Comparison of ENCODE assay signal across 16 cellular contexts in genomic region chr5:78541058-78541624, GRCh38.
A peak's percentile ranks its signal among the peaks of the same experiment; 100 is the strongest.
DNase-seq lines count a peak whose midpoint lies in the region; ATAC-seq and TF ChIP-seq lines count a peak whose summit lies in the region.
"Had no signal": no experiment of that assay in that cellular context is flagged by ENCODE, and none has a peak within 500 bp of the region (broad histone marks: within the 10 kb centered on the region; RNA-seq: fewer than 3 reads in every experiment).

No MANE protein-coding gene starts in this region.

- CTCF ChIA-PET in MCF 10A (lab: Yijun Ruan, JAX) = interaction anchor here (0.6 to 1.0 kb wide), 5 partner anchors 8 to 424 kb away, joined by 3 to 4 read pairs (median 3); no protein-coding TSS in a partner anchor

- H3K27ac ChIP-seq in breast epithelium (peak overlapping the region; percentile 87 to 90), colonic mucosa (peak overlapping the region; percentile 32), muscle layer of duodenum (ENCODE audit: low read length) (peak overlapping the region; percentile 30), tibial nerve (peak overlapping the region; percentile 49 to 91 (median 76))

- intact Hi-C loops in breast epithelium (cut with DNase I; ENCODE audit: low total_unique reads) (no loop called here), MCF 10A (cut with micrococcal nuclease) (no loop called here), colonic mucosa (cut with DNase I) (no loop called here)

- BruUV-seq in MCF 10A (replicated peaks; lab: Mats Ljungman, UMichigan) = no TSS peak

- no peak overlapping the region for H3K27ac Mint-ChIP-seq in MCF 10A (ENCODE audit: low read depth, unreplicated experiment)
- H3K27ac Mint-ChIP-seq: activated naive CD8-positive, alpha-beta T cell treated with anti-CD3 and anti-CD28 coated beads, Interleukin-2, amount 10 ng/mL, durations not matched to agents 7 days and 5 days; CD8-positive, alpha-beta T cell; progenitor cell of endocrine pancreas; T-helper 1 cell treated with Interleukin-12 subunit alpha and Interleukin-12 subunit beta and Interleukin-4 antibody, amounts not matched to agents 30 μg/mL and 1 μg/mL, for 36 hours had no signal

- POLR2A ChIA-PET in MCF 10A (lab: Yijun Ruan, JAX) = interaction anchor here (0.6 kb wide), 1 partner anchor 14 kb away, joined by 3 read pairs; no protein-coding TSS in a partner anchor

- H3K36me3 ChIP-seq in breast epithelium (no peaks in the 10 kb centered on the region), colonic mucosa (no peaks in the 10 kb centered on the region), muscle layer of duodenum (ENCODE audit: control insufficient read depth in 1 of 2, insufficient read depth in 2 of 2, low read length in 2 of 2) (no peaks in the 10 kb centered on the region), tibial nerve (no peaks in the 10 kb centered on the region), BE2C (no peaks in the 10 kb centered on the region)

- H3K9me3 ChIP-seq in breast epithelium (no peaks in the 10 kb centered on the region), colonic mucosa (no peaks in the 10 kb centered on the region), muscle layer of duodenum (ENCODE audit: control insufficient read depth in 1 of 2, low read length in 2 of 2) (no peaks in the 10 kb centered on the region), tibial nerve (no peaks in the 10 kb centered on the region), BE2C (no peaks in the 10 kb centered on the region)

- H3K9ac ChIP-seq in colonic mucosa (ENCODE audit: low read depth in 2 of 2, low read length in 2 of 2) = no peak overlapping the region

- DNase-seq in breast epithelium (ENCODE audit: low spot score in 2 of 2) (no peak), MCF 10A (ENCODE audit: unreplicated experiment) (no peak), colonic mucosa (no peak), tibial nerve (ENCODE audit: low spot score in 2 of 2) (no peak), NCI-H187 (lab: John Stamatoyannopoulos, UW) (no peak), BE2C (no peak)
- DNase-seq: activated CD4-positive, alpha-beta T cell treated with anti-CD3 and anti-CD28 coated beads for 48 hours; activated naive CD8-positive, alpha-beta T cell treated with anti-CD3 and anti-CD28 coated beads, Interleukin-2, amount 10 ng/mL, durations not matched to agents 7 days and 5 days; activated T-cell treated with anti-CD3 and anti-CD28 coated beads for 4 hours; CD8-positive, alpha-beta T cell; NCI-H2107; NCI-H774 had no signal

- H3K4me3 ChIP-seq in breast epithelium = no peak overlapping the region
- no peak overlapping the region for H3K4me3 ChIP-seq in colonic mucosa
- no peak overlapping the region for H3K4me3 ChIP-seq in muscle layer of duodenum (ENCODE audit: low read depth in 1 of 2, low read length in 2 of 2)
- no peak overlapping the region for H3K4me3 ChIP-seq in tibial nerve
- no peak overlapping the region for H3K4me3 ChIP-seq in BE2C (ENCODE audit: low read depth, low read length)

- WGBS in tibial nerve, 2 donors = 43 to 59% methylated on average over 10 of the region's 10 CpGs

- H3K9me3 Mint-ChIP-seq in MCF 10A (ENCODE audit: unreplicated experiment) = no peaks in the 10 kb centered on the region
- H3K9me3 Mint-ChIP-seq: activated naive CD8-positive, alpha-beta T cell treated with anti-CD3 and anti-CD28 coated beads, Interleukin-2, amount 10 ng/mL, durations not matched to agents 7 days and 5 days; CD8-positive, alpha-beta T cell; T-helper 1 cell treated with Interleukin-12 subunit alpha and Interleukin-12 subunit beta and Interleukin-4 antibody, amounts not matched to agents 30 μg/mL and 1 μg/mL, for 36 hours had no signal

- no peak for TF ChIP-seq CTCF in breast epithelium (IDR thresholded peaks at IDR 0.05)
- no peak for TF ChIP-seq CTCF in MCF 10A (IDR thresholded peaks at IDR 0.05; ENCODE audit: unreplicated experiment)
- TF ChIP-seq CTCF in colonic mucosa (IDR thresholded peaks at IDR 0.05) = no peak
- TF ChIP-seq CTCF in tibial nerve (IDR thresholded peaks at IDR 0.05) = no peak
- TF ChIP-seq CTCF in BE2C (IDR thresholded peaks at IDR 0.05; ENCODE audit: low read depth, low read length) = no peak

- TF ChIP-seq EP300 in tibial nerve (IDR thresholded peaks at IDR 0.05) = no peak

- no peak for ATAC-seq in GM19035 (IDR thresholded peaks at IDR 0.05; ENCODE audit: unreplicated experiment)
- ATAC-seq: CD8-positive, alpha-beta T cell had no signal

- H3K27me3 Mint-ChIP-seq in MCF 10A (ENCODE audit: insufficient read depth, unreplicated experiment) = no peaks in the 10 kb centered on the region

- H3K4me1 ChIP-seq in breast epithelium (peaks cover 9 to 17% of the 10 kb centered on the region in 2 donors), colonic mucosa (no peaks in the 10 kb centered on the region), muscle layer of duodenum (ENCODE audit: control insufficient read depth in 1 of 2, insufficient read depth in 2 of 2, low read length in 2 of 2) (peaks cover 2 to 57% of the 10 kb centered on the region in 2 donors), tibial nerve (peaks cover 0 to 82% (median 36%) of the 10 kb centered on the region in 4 donors), BE2C (no peaks in the 10 kb centered on the region)

- peaks cover 12% of the 10 kb centered on the region for H3K4me1 Mint-ChIP-seq in MCF 10A (ENCODE audit: insufficient read depth, unreplicated experiment)

- H3K36me3 Mint-ChIP-seq in MCF 10A (ENCODE audit: insufficient read depth, unreplicated experiment) = peaks cover 10% of the 10 kb centered on the region
- H3K36me3 Mint-ChIP-seq: activated naive CD8-positive, alpha-beta T cell treated with anti-CD3 and anti-CD28 coated beads, Interleukin-2, amount 10 ng/mL, durations not matched to agents 7 days and 5 days; CD8-positive, alpha-beta T cell had no signal

- no peak for TF ChIP-seq POLR2A in breast epithelium (IDR thresholded peaks at IDR 0.05)
- no peak for TF ChIP-seq POLR2A in tibial nerve (IDR thresholded peaks at IDR 0.05)

- H3K4me3 Mint-ChIP-seq in MCF 10A (ENCODE audit: unreplicated experiment) = no peak overlapping the region
- H3K4me3 Mint-ChIP-seq: activated naive CD8-positive, alpha-beta T cell treated with anti-CD3 and anti-CD28 coated beads, Interleukin-2, amount 10 ng/mL, durations not matched to agents 7 days and 5 days; CD8-positive, alpha-beta T cell; T-helper 1 cell treated with Interleukin-12 subunit alpha and Interleukin-12 subunit beta and Interleukin-4 antibody, amounts not matched to agents 30 μg/mL and 1 μg/mL, for 36 hours had no signal

- H3K27me3 ChIP-seq in breast epithelium = no peaks in the 10 kb centered on the region
- no peaks in the 10 kb centered on the region for H3K27me3 ChIP-seq in colonic mucosa
- no peaks in the 10 kb centered on the region for H3K27me3 ChIP-seq in muscle layer of duodenum (ENCODE audit: low read depth, low read length)
- no peaks in the 10 kb centered on the region for H3K27me3 ChIP-seq in tibial nerve
- H3K27me3 ChIP-seq in BE2C = no peaks in the 10 kb centered on the region

Comparison
In these comparisons a context has a peak if more than half of its experiments do, and no peak if none do; other contexts are left out.
1. H3K27ac ChIP-seq: peak in every context shown above with its lines; median percentile 88 in breast epithelium; 76 in tibial nerve; 32 in colonic mucosa; 30 in muscle layer of duodenum.